7 cellular contexts compared by ENCODE assay signal in genomic region chr15:59741274-59741906, GRCh38. TPM values are rescaled to one million over a fixed set of nuclear protein-coding genes. Genes with fewer than 3 reads are reported as not detected.
DNase-seq lines count a peak whose midpoint lies in the region; ATAC-seq and TF ChIP-seq lines count a peak whose summit lies in the region.

No MANE protein-coding gene starts in this region.

- no peak overlapping the region for H2BK5ac ChIP-seq in H9 (ENCODE audit: insufficient read length, low read length)

- TF ChIP-seq POLR2A in GM18505 (IDR thresholded peaks at IDR 0.05; ENCODE audit: borderline replicate concordance, extremely low read depth, insufficient read depth, insufficient read length) = no peak

- H2BK20ac ChIP-seq in H9 (ENCODE audit: low read depth, low read length, poor library complexity, severe bottlenecking) = no peak overlapping the region

- peaks cover 5% of the 10 kb centered on the region for H3K27me3 Mint-ChIP-seq in H9 (ENCODE audit: low read depth)

- TF ChIP-seq CTCF in H9 (conservative IDR thresholded peaks at IDR 0.05) = peak; percentile 60
- TF ChIP-seq CTCF in cardiac fibroblast (IDR thresholded peaks at IDR 0.05; ENCODE audit: low read depth, low read length) = peak; percentile 18

- no peaks in the 10 kb centered on the region for H3K27me3 ChIP-seq in H9 (ENCODE audit: insufficient read depth, low read length)

- H3K56ac ChIP-seq in H9 (ENCODE audit: insufficient read length, low read depth, low read length) = no peak overlapping the region

- no peak overlapping the region for H3K23ac ChIP-seq in H9 (ENCODE audit: insufficient read length, low read depth, low read length)

- no peak overlapping the region for H3K14ac ChIP-seq in H9 (ENCODE audit: insufficient read depth, low read length)

- H2AK5ac ChIP-seq in H9 (ENCODE audit: insufficient read length, low read length) = no peak overlapping the region

- no peak overlapping the region for H3K27ac ChIP-seq in H9 (ENCODE audit: insufficient read length, low read depth, low read length)

- H3K27ac Mint-ChIP-seq in H9 = no peak overlapping the region; a peak in 1 of 7 replicates

- H2BK15ac ChIP-seq in H9 (ENCODE audit: low read depth, low read length) = no peak overlapping the region

- no peak overlapping the region for H3K4me3 ChIP-seq in cardiac fibroblast (replicated peaks in 1 of 2; ENCODE audit: low read depth in 2 of 2, low read length in 2 of 2)

- H4K8ac ChIP-seq in H9 (replicated peaks; ENCODE audit: insufficient read length, low read depth, low read length) = no peak overlapping the region

- H3K4ac ChIP-seq in H9 (ENCODE audit: low read depth, low read length) = no peak overlapping the region

- H3K9me3 Mint-ChIP-seq in H9 = peaks cover 7 to 13% of the 10 kb centered on the region in 2 experiments; a peak in 4 of 5 replicates

- H2AFZ ChIP-seq in H9 (ENCODE audit: low read length) = no peak overlapping the region

- H3K79me2 ChIP-seq in H9 (ENCODE audit: insufficient read depth, low read length) = no peaks in the 10 kb centered on the region

- DNase-seq in H9 (peak; percentile 50), NCI-H2227 (lab: John Stamatoyannopoulos, UW; ENCODE audit: unreplicated experiment) (peak; percentile 31), cardiac fibroblast (ENCODE audit: low read depth in 2 of 2) (peak; percentile 7 to 40), pons (ENCODE audit: low spot score) (peak; percentile 29), GM19240 (ENCODE audit: insufficient read length, low spot score) (no peak)
- DNase-seq in stimulated activated CD4-positive, alpha-beta T cell treated with anti-CD3 and anti-CD28 coated beads, Interleukin-1b, Interleukin-23, amount 100 ng/mL, for 48 hours = no peak

- WGBS in H9 (ENCODE audit: extremely low coverage, insufficient read length, low lambda C conversion rate) = no CpG with 5 or more reads among the region's 12 CpGs

- H4K20me1 ChIP-seq in H9 (ENCODE audit: control insufficient read depth, insufficient read depth, insufficient read length) = no peaks in the 10 kb centered on the region

- no peak overlapping the region for H2BK120ac ChIP-seq in H9 (ENCODE audit: low read depth, low read length, poor library complexity, severe bottlenecking)

- no peak overlapping the region for H3K18ac ChIP-seq in H9 (ENCODE audit: insufficient read length, low read depth, low read length)

- no peak overlapping the region for H3K4me2 ChIP-seq in H9 (ENCODE audit: insufficient read depth, insufficient read length, low read length)

- H3K9me3 ChIP-seq in H9 (ENCODE audit: control insufficient read depth, low read depth, low read length) = no peaks in the 10 kb centered on the region

- no peaks in the 10 kb centered on the region for H3K4me1 ChIP-seq in H9 (ENCODE audit: insufficient read depth, low read length)

- no peak overlapping the region for H4K91ac ChIP-seq in H9 (ENCODE audit: insufficient read length, low read depth, low read length)

- no peaks in the 10 kb centered on the region for H3K23me2 ChIP-seq in H9 (ENCODE audit: insufficient read length, low read depth, low read length, poor library complexity, severe bottlenecking)

- peaks cover 4% of the 10 kb centered on the region in 2 experiments; a peak in 3 of 4 replicates for H3K4me1 Mint-ChIP-seq in H9

- peaks cover 0 to 6% (median 5%) of the 10 kb centered on the region in 3 experiments; a peak in 3 of 7 replicates for H3K36me3 Mint-ChIP-seq in H9 (ENCODE audit: insufficient read depth in 1 of 3, low read depth in 3 of 3)

- ATAC-seq in GM18505 (IDR thresholded peaks at IDR 0.05; ENCODE audit: unreplicated experiment) = no peak

- H3T11ph ChIP-seq in H9 (ENCODE audit: low read length) = no peak overlapping the region

- no peak overlapping the region for H3K9ac ChIP-seq in H9 (ENCODE audit: extremely low read depth, insufficient read length, low read length)

- no peak overlapping the region for H4K5ac ChIP-seq in H9 (ENCODE audit: insufficient read length, low read depth, low read length)

- no peak overlapping the region for H3K4me3 Mint-ChIP-seq in H9

- H3K79me1 ChIP-seq in H9 (ENCODE audit: insufficient read depth, low read depth, low read length, poor library complexity, severe bottlenecking) = no peaks in the 10 kb centered on the region

- H2BK12ac ChIP-seq in H9 (ENCODE audit: insufficient read length, low read depth, low read length) = no peak overlapping the region

RNA-seq across cellular contexts. Expression of gene BNIP2, which starts 52.3 kb away (rescaled TPM):
- total RNA-seq in H9 (2021) = 43.0 and 43.5 TPM in 2 replicates

Comparison
In these comparisons a context has a peak if more than half of its experiments do, and no peak if none do; other contexts are left out.
1. DNase-seq: peak in H9 (single experiment), NCI-H2227 (single experiment), cardiac fibroblast (2 of 2) and pons (single experiment); none in stimulated activated CD4-positive, alpha-beta T cell treated with anti-CD3 and anti-CD28 coated beads, Interleukin-1b, Interleukin-23, amount 100 ng/mL, for 48 hours (single experiment) and GM19240 (single experiment).